ENCODE assay signal across 22 cellular contexts in genomic region chr12:76284816-76285750, GRCh38.
DNase-seq lines count a peak whose midpoint lies in the region; ATAC-seq, FAIRE-seq and TF ChIP-seq lines count a peak whose summit lies in the region.
"Had no signal": no experiment of that assay in that cellular context is flagged by ENCODE, and none has a peak within 500 bp of the region (broad histone marks: within the 10 kb centered on the region; RNA-seq: fewer than 3 reads in every experiment).

No MANE protein-coding gene starts in this region.

- no peaks in the 10 kb centered on the region for H3K9me2 ChIP-seq in hepatocyte (replicated peaks; ENCODE audit: insufficient read depth)

- peaks cover 11% of the 10 kb centered on the region for H3K4me1 ChIP-seq in hepatocyte (ENCODE audit: insufficient read depth)
- H3K4me1 ChIP-seq in upper lobe of right lung: no peaks in the 10 kb centered on the region
- H3K4me1 ChIP-seq: heart right ventricle had no signal

- peaks cover 4% of the 10 kb centered on the region; the same call in 1 of the 2 replicates for H3K27me3 Mint-ChIP-seq in WTC11 (ENCODE audit: low read depth)
- peaks cover 19% of the 10 kb centered on the region for H3K27me3 Mint-ChIP-seq in activated T-cell treated with anti-CD3 and anti-CD28 coated beads, Interleukin-2, amount 50 U/mL, for 24 hours
- H3K27me3 Mint-ChIP-seq: progenitor cell of endocrine pancreas had no signal

- H3K27me3 ChIP-seq in hepatocyte: no peaks in the 10 kb centered on the region
- no peaks in the 10 kb centered on the region for H3K27me3 ChIP-seq in upper lobe of right lung
- H3K27me3 ChIP-seq: heart right ventricle, SJCRH30 had no signal

- FAIRE-seq in frontal cortex (lab: Jason Lieb, UNC): no peak
- FAIRE-seq: colon, GM19239, HTR-8/SVneo had no signal

- H3K4me1 Mint-ChIP-seq in WTC11: peaks cover 10% of the 10 kb centered on the region
- no peaks in the 10 kb centered on the region for H3K4me1 Mint-ChIP-seq in activated T-cell treated with anti-CD3 and anti-CD28 coated beads, Interleukin-2, amount 50 U/mL, for 24 hours (ENCODE audit: low read depth)
- H3K4me1 Mint-ChIP-seq: activated CD4-positive, alpha-beta T cell treated with anti-CD3 and anti-CD28 coated beads, Interleukin-2, amount 10 ng/mL, durations not matched to agents 24 days and 14 days; activated naive CD8-positive, alpha-beta T cell treated with anti-CD3 and anti-CD28 coated beads, Interleukin-2, amount 10 ng/mL, durations not matched to agents 7 days and 5 days had no signal

- no peak overlapping the region for H3K4me3 Mint-ChIP-seq in WTC11
- no peak overlapping the region for H3K4me3 Mint-ChIP-seq in activated T-cell treated with anti-CD3 and anti-CD28 coated beads, Interleukin-2, amount 50 U/mL, for 24 hours
- H3K4me3 Mint-ChIP-seq: activated CD4-positive, alpha-beta T cell treated with anti-CD3 and anti-CD28 coated beads, Interleukin-2, amount 10 ng/mL, durations not matched to agents 24 days and 14 days; activated naive CD8-positive, alpha-beta T cell treated with anti-CD3 and anti-CD28 coated beads, Interleukin-2, amount 10 ng/mL, durations not matched to agents 7 days and 5 days had no signal

- 88% methylated on average over 5 of the region's 5 CpGs for WGBS in hepatocyte (ENCODE audit: low lambda C conversion rate, missing lambda C conversion rate)

- H2AFZ ChIP-seq in hepatocyte: no peak overlapping the region

- no peaks in the 10 kb centered on the region for H3K9me3 Mint-ChIP-seq in WTC11
- H3K9me3 Mint-ChIP-seq in activated T-cell treated with anti-CD3 and anti-CD28 coated beads, Interleukin-2, amount 50 U/mL, for 24 hours: no peaks in the 10 kb centered on the region
- H3K9me3 Mint-ChIP-seq: activated naive CD8-positive, alpha-beta T cell treated with anti-CD3 and anti-CD28 coated beads, Interleukin-2, amount 10 ng/mL, durations not matched to agents 7 days and 5 days had no signal

- H4K20me1 ChIP-seq in hepatocyte (ENCODE audit: insufficient read depth, poor library complexity, severe bottlenecking): no peaks in the 10 kb centered on the region

- CTCF ChIA-PET in WTC11 (lab: Charles Lee): no interaction called here

- peak overlapping the region; percentile 34 for H3K4me2 ChIP-seq in hepatocyte

- H3K79me2 ChIP-seq in hepatocyte: no peaks in the 10 kb centered on the region

- intact Hi-C loops in upper lobe of right lung (cut with DNase I): no loop called here

- H3K27ac ChIP-seq in hepatocyte (no peak overlapping the region), upper lobe of right lung (peak overlapping the region; percentile 20)
- H3K27ac ChIP-seq: 22Rv1, heart right ventricle, SJCRH30 had no signal

- TF ChIP-seq CTCF in WTC11 (IDR thresholded peaks at IDR 0.05): no peak
- no peak for TF ChIP-seq CTCF in hepatocyte (IDR thresholded peaks at IDR 0.05; ENCODE audit: poor library complexity)
- TF ChIP-seq CTCF in upper lobe of right lung (IDR thresholded peaks at IDR 0.05): no peak

- DNase-seq in NCI-H146 (lab: John Stamatoyannopoulos, UW) (peak; percentile 1), NCI-H146 treated with DMSO at 0.1 percent for 48 hours (lab: John Stamatoyannopoulos, UW; ENCODE audit: unreplicated experiment) (no peak), WTC11 (ENCODE audit: low spot score) (peak; percentile 13), hepatocyte (ENCODE audit: low spot score) (peak; percentile 27), upper lobe of right lung (no peak), frontal cortex (ENCODE audit: low spot score in 2 of 2) (no peak)
- DNase-seq in activated T-cell treated with anti-CD3 and anti-CD28 coated beads, Interleukin-2, amount 50 U/mL, for 24 hours: no peak
- DNase-seq: activated CD4-positive, alpha-beta T cell treated with anti-CD3 and anti-CD28 coated beads, Interleukin-2, amount 10 ng/mL, durations not matched to agents 24 days and 14 days; activated naive CD8-positive, alpha-beta T cell treated with anti-CD3 and anti-CD28 coated beads, Interleukin-2, amount 10 ng/mL, durations not matched to agents 7 days and 5 days; activated T-cell treated with anti-CD3 and anti-CD28 coated beads for 4 hours; heart right ventricle; left colon; NCI-H2171; NK-92 treated with Interleukin-12 subunit alpha and Interleukin-12 subunit beta, amount 100 ng/mL, for 24 hours; SJCRH30; stimulated activated CD4-positive, alpha-beta T cell treated with anti-CD3 and anti-CD28 coated beads, Interleukin-15, amount 100 ng/mL, for 24 hours had no signal

- H3K9me3 ChIP-seq in hepatocyte (ENCODE audit: low read depth) (no peaks in the 10 kb centered on the region), upper lobe of right lung (no peaks in the 10 kb centered on the region)
- H3K9me3 ChIP-seq: heart right ventricle, SJCRH30 had no signal

- H3K36me3 Mint-ChIP-seq in WTC11: no peaks in the 10 kb centered on the region
- no peaks in the 10 kb centered on the region for H3K36me3 Mint-ChIP-seq in activated T-cell treated with anti-CD3 and anti-CD28 coated beads, Interleukin-2, amount 50 U/mL, for 24 hours (ENCODE audit: low read depth)
- H3K36me3 Mint-ChIP-seq: activated naive CD8-positive, alpha-beta T cell treated with anti-CD3 and anti-CD28 coated beads, Interleukin-2, amount 10 ng/mL, durations not matched to agents 7 days and 5 days had no signal

- ATAC-seq in WTC11 (peak; percentile 87), upper lobe of right lung (peak; percentile 53), GM18907 (IDR thresholded peaks at IDR 0.05; ENCODE audit: unreplicated experiment) (no peak)
- ATAC-seq: heart right ventricle, left colon had no signal

- H3K27ac Mint-ChIP-seq in WTC11: no peak overlapping the region
- no peak overlapping the region for H3K27ac Mint-ChIP-seq in activated T-cell treated with anti-CD3 and anti-CD28 coated beads, Interleukin-2, amount 50 U/mL, for 24 hours
- H3K27ac Mint-ChIP-seq: activated CD4-positive, alpha-beta T cell treated with anti-CD3 and anti-CD28 coated beads, Interleukin-2, amount 10 ng/mL, durations not matched to agents 24 days and 14 days; activated naive CD8-positive, alpha-beta T cell treated with anti-CD3 and anti-CD28 coated beads, Interleukin-2, amount 10 ng/mL, durations not matched to agents 7 days and 5 days; progenitor cell of endocrine pancreas had no signal

- H3K36me3 ChIP-seq in hepatocyte (replicated peaks; ENCODE audit: insufficient read depth, low read depth) (no peaks in the 10 kb centered on the region), upper lobe of right lung (no peaks in the 10 kb centered on the region)
- H3K36me3 ChIP-seq: heart right ventricle, SJCRH30 had no signal

- POLR2A ChIA-PET in WTC11 (lab: Charles Lee): no interaction called here

- H3K4me3 ChIP-seq in hepatocyte (no peak overlapping the region), upper lobe of right lung (no peak overlapping the region)
- H3K4me3 ChIP-seq: heart right ventricle, SJCRH30 had no signal

TF ChIP-seq in WTC11, 78 proteins besides CTCF, POLR2A, EP300 and RAD21 (continues in another document):
- TF ChIP-seq ATF2 (CRISPR knock-in tag; IDR thresholded peaks at IDR 0.05; ENCODE audit: borderline replicate concordance, low read depth) (no peak), JAZF1 (CRISPR knock-in tag; IDR thresholded peaks at IDR 0.05) (no peak), ZMAT4 (CRISPR knock-in tag; IDR thresholded peaks at IDR 0.05) (no peak), ZNF121 (CRISPR knock-in tag; IDR thresholded peaks at IDR 0.05) (no peak), ZNF532 (CRISPR knock-in tag; IDR thresholded peaks at IDR 0.05; ENCODE audit: borderline replicate concordance) (no peak), NR3C1 (CRISPR knock-in tag; conservative IDR thresholded peaks at IDR 0.05; ENCODE audit: low read depth) (no peak)

Comparison
In these comparisons a context has a peak if more than half of its experiments do, and no peak if none do; other contexts are left out.
1. DNase-seq: peak in NCI-H146 (single experiment), WTC11 (single experiment) and hepatocyte (single experiment); none in NCI-H146 treated with DMSO at 0.1 percent for 48 hours (single experiment), upper lobe of right lung (single experiment), frontal cortex (0 of 2) and activated T-cell treated with anti-CD3 and anti-CD28 coated beads, Interleukin-2, amount 50 U/mL, for 24 hours (single experiment).